ENCODE assay signal across 8 cellular contexts in genomic region chr9:116409659-116410058, GRCh38.
"Had no signal": no experiment of that assay in that cellular context is flagged by ENCODE, and none has a peak within 500 bp of the region (broad histone marks: within the 10 kb centered on the region; RNA-seq: fewer than 3 reads in every experiment).

No MANE protein-coding gene starts in this region.

- H2AFZ ChIP-seq: GM23338 had no signal

- FAIRE-seq: H1, H54, HTR-8/SVneo had no signal

- H3K4me3 ChIP-seq: GM23338 had no signal

- DNase-seq: H9, HCEC 1CT, IMR-90, KBM-7 had no signal

- H3K4me2 ChIP-seq: GM23338 had no signal
